In the genomic region with DNA sequence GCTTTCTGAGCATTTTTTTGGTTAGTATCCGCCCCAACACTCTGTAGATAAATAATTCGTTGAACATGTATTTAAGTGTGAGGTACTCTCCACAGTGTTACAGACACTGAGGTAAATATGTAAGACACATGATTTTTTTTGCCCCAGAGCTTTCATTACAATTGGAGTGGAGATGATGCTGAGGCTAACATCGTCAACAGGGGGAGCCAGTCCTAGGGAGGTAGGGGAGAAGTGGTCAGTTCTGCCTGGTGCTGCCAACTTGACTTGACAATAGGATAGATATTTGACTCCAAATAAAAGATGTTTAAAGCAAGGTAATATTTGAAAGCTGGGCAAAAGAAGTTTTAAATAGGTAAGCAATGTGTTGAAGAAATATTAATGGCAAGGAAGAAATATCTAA, we compare ENCODE assay signal across 1 cellular context.
TF ChIP-seq lines count a peak whose summit lies in the region.

No MANE protein-coding gene starts in this region.

TF ChIP-seq in HepG2, 621 proteins besides CTCF, POLR2A, EP300 and RAD21 (continued from another document):
- TF ChIP-seq, protein P1, sequence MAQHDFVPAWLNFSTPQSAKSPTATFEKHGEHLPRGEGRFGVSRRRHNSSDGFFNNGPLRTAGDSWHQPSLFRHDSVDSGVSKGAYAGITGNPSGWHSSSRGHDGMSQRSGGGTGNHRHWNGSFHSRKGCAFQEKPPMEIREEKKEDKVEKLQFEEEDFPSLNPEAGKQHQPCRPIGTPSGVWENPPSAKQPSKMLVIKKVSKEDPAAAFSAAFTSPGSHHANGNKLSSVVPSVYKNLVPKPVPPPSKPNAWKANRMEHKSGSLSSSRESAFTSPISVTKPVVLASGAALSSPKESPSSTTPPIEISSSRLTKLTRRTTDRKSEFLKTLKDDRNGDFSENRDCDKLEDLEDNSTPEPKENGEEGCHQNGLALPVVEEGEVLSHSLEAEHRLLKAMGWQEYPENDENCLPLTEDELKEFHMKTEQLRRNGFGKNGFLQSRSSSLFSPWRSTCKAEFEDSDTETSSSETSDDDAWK (CRISPR knock-in tag; IDR thresholded peaks at IDR 0.05), result no peak
- TF ChIP-seq KDM5B (CRISPR knock-in tag; IDR thresholded peaks at IDR 0.05; ENCODE audit: borderline replicate concordance) (no peak), ZNF180 (CRISPR knock-in tag; IDR thresholded peaks at IDR 0.05; ENCODE audit: borderline replicate concordance, low read depth) (no peak)
TF ChIP-seq in HepG2: peak in this region for 0.
